Comparison of ENCODE assay signal across 8 cellular contexts in the genomic region with DNA sequence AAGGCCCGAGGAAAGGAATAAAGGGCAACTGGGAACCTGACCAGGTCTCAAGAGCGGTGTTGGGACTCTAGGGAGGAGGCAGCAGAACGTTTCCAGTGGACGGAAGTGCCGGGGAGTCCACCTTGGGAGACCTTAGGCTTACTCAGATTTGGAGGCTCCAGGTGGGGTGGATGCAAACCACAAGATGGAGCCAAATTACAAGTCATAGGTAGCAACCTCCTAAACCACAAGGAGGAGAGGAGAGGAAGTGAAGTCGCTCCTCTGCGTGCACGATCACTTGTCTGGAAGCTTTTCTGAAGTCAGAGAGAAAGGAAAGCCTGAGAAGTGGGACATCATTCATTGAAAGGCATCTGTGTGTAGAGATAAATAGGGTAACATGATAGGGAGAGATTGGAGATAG. TPM values are rescaled to one million over a fixed set of nuclear protein-coding genes. Genes with fewer than 3 reads are reported as not detected.
DNase-seq lines count a peak whose midpoint lies in the region; ATAC-seq and TF ChIP-seq lines count a peak whose summit lies in the region.

No MANE protein-coding gene starts in this region.

- no peaks in the 10 kb centered on the region for H3K9me3 Mint-ChIP-seq in activated naive CD4-positive, alpha-beta T cell treated with anti-CD3 and anti-CD28 coated beads, Interleukin-2, amount 50 U/mL, for 72 hours
- no peaks in the 10 kb centered on the region for H3K9me3 Mint-ChIP-seq in nephron progenitor cell

- H3K36me3 Mint-ChIP-seq in activated naive CD4-positive, alpha-beta T cell treated with anti-CD3 and anti-CD28 coated beads, Interleukin-2, amount 50 U/mL, for 72 hours, result no peaks in the 10 kb centered on the region
- H3K36me3 Mint-ChIP-seq in nephron progenitor cell (ENCODE audit: low read depth), result no peaks in the 10 kb centered on the region

- H3K27me3 Mint-ChIP-seq in nephron progenitor cell (ENCODE audit: low read depth, poor library complexity), result peaks cover 90% of the 10 kb centered on the region

- H3K4me1 Mint-ChIP-seq in nephron progenitor cell, result peaks cover 5% of the 10 kb centered on the region

- H3K27ac Mint-ChIP-seq in activated naive CD4-positive, alpha-beta T cell treated with anti-CD3 and anti-CD28 coated beads, Interleukin-2, amount 50 U/mL, for 72 hours, result no peak overlapping the region
- no peak overlapping the region for H3K27ac Mint-ChIP-seq in nephron progenitor cell

- H3K4me3 ChIP-seq in choroid plexus epithelial cell (ENCODE audit: low read depth, low read length), result no peak overlapping the region

- H3K4me3 Mint-ChIP-seq in nephron progenitor cell, result no peak overlapping the region

- ATAC-seq in activated naive CD4-positive, alpha-beta T cell treated with anti-CD3 and anti-CD28 coated beads, Interleukin-2, amount 50 U/mL, for 72 hours, result peak; percentile 85 to 89
- peak; percentile 43 for ATAC-seq in stimulated activated naive CD8-positive, alpha-beta T cell treated with anti-CD3 and anti-CD28 coated beads, Interleukin-15, Interleukin-2, amounts not matched to agents 100 U/mL and 50 U/mL, for 24 hours
- no peak for ATAC-seq in GM18502 (IDR thresholded peaks at IDR 0.05; ENCODE audit: poor library complexity, unreplicated experiment)

- peak; percentile 47 for TF ChIP-seq CTCF in choroid plexus epithelial cell (conservative IDR thresholded peaks at IDR 0.05; ENCODE audit: low read depth, low read length)
- TF ChIP-seq CTCF in nephron progenitor cell (IDR thresholded peaks at IDR 0.05), result no peak

- DNase-seq in activated naive CD4-positive, alpha-beta T cell treated with anti-CD3 and anti-CD28 coated beads, Interleukin-2, amount 50 U/mL, for 72 hours (ENCODE audit: low spot score in 2 of 2), result no peak
- no peak for DNase-seq in activated naive CD4-positive, alpha-beta T cell (lab: John Stamatoyannopoulos, UW)
- DNase-seq in NCI-H226 (peak; percentile 20), choroid plexus epithelial cell (ENCODE audit: low read depth) (peak; percentile 56), A172 (ENCODE audit: low spot score) (no peak), nephron progenitor cell (no peak)
- no peak for DNase-seq in stimulated activated naive CD8-positive, alpha-beta T cell treated with anti-CD3 and anti-CD28 coated beads, Interleukin-15, Interleukin-2, amounts not matched to agents 100 U/mL and 50 U/mL, for 24 hours

RNA-seq across cellular contexts. Expression of a gene that starts 9.3 kb away (rescaled TPM):
- 1 to 10 TPM; 1.8 to 3.2 TPM for total RNA-seq in activated naive CD4-positive, alpha-beta T cell treated with anti-CD3 and anti-CD28 coated beads, Interleukin-2, amount 50 U/mL, for 72 hours
- not detected in 2 replicates for total RNA-seq in A172 (2014; rRNA removed; shearing (Covaris generic))

RNA-seq across cellular contexts. Expression of a gene that starts 31.7 kb away (rescaled TPM):
- 100 to 1,000 TPM; 216 to 254 TPM for total RNA-seq in activated naive CD4-positive, alpha-beta T cell treated with anti-CD3 and anti-CD28 coated beads, Interleukin-2, amount 50 U/mL, for 72 hours
- 73.9 and 106 TPM in 2 replicates for total RNA-seq in A172 (2014; rRNA removed; shearing (Covaris generic))

RNA-seq across cellular contexts. Expression of a gene that starts 47.2 kb away (rescaled TPM):
- 10 to 100 TPM; 23.0 to 33.5 TPM for total RNA-seq in activated naive CD4-positive, alpha-beta T cell treated with anti-CD3 and anti-CD28 coated beads, Interleukin-2, amount 50 U/mL, for 72 hours
- total RNA-seq in A172 (2014; rRNA removed; shearing (Covaris generic)), result 0.78 and 1.2 TPM in 2 replicates

RNA-seq across cellular contexts. Expression of a gene that starts 59.2 kb away (rescaled TPM):
- 1 to 10 TPM; 2.8 to 4.5 TPM for total RNA-seq in activated naive CD4-positive, alpha-beta T cell treated with anti-CD3 and anti-CD28 coated beads, Interleukin-2, amount 50 U/mL, for 72 hours
- total RNA-seq in A172 (2014; rRNA removed; shearing (Covaris generic)), result not detected in 2 replicates

Comparison
In these comparisons a context has a peak if more than half of its experiments do, and no peak if none do; other contexts are left out.
1. DNase-seq: peak in NCI-H226 (single experiment) and choroid plexus epithelial cell (single experiment); none in activated naive CD4-positive, alpha-beta T cell treated with anti-CD3 and anti-CD28 coated beads, Interleukin-2, amount 50 U/mL, for 72 hours (0 of 2), activated naive CD4-positive, alpha-beta T cell (0 of 4), stimulated activated naive CD8-positive, alpha-beta T cell treated with anti-CD3 and anti-CD28 coated beads, Interleukin-15, Interleukin-2, amounts not matched to agents 100 U/mL and 50 U/mL, for 24 hours (single experiment), A172 (single experiment) and nephron progenitor cell (single experiment).
2. RNA of a gene that starts 47.2 kb away (total RNA-seq): 23.0 to 33.5 TPM in activated naive CD4-positive, alpha-beta T cell treated with anti-CD3 and anti-CD28 coated beads, Interleukin-2, amount 50 U/mL, for 72 hours; 0.78 to 1.2 TPM in A172; every median in the first group is over 10 times any median in the second.